20 cellular contexts compared by ENCODE assay signal in the genomic region with DNA sequence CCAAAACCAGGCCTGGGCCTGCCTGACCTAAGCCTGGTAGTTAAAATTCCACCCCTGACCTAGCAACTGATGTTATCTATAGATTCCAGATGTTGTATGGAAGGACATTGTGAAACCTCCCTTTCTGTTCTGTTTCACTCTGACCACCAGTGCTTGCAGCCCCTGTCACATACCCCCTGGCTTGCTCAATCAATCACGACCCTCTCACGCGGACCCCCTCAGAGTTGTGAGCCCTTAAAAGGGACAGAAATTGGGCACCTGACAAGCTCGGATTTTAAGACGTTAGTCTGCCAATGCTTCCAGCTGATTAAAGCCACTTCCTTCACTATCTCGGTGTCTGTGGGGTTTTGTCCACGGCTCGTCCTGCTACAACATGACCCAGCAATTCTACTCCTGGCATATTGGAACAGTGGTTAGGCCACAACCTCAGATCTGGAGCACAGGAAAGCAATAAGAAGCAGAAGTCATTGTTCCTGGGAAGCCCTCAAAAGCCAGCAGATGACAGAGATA. TPM values are rescaled to one million over a fixed set of nuclear protein-coding genes. Genes with fewer than 3 reads are reported as not detected.
"Had no signal": no experiment of that assay in that cellular context is flagged by ENCODE, and none has a peak within 500 bp of the region (broad histone marks: within the 10 kb centered on the region; RNA-seq: fewer than 3 reads in every experiment).

No MANE protein-coding gene starts in this region.

- ATAC-seq: gastrocnemius medialis; heart left ventricle; stimulated activated effector memory CD8-positive, alpha-beta T cell treated with anti-CD3 and anti-CD28 coated beads, Interleukin-12 subunit alpha, Interleukin-12 subunit beta, amount 100 ng/mL, for 72 hours had no signal

- DNase-seq: activated CD4-positive, alpha-beta T cell treated with anti-CD3 and anti-CD28 coated beads for 1 hour; activated CD8-positive, alpha-beta memory T cell treated with anti-CD3 and anti-CD28 coated beads for 24 hours; activated CD8-positive, alpha-beta memory T cell treated with anti-CD3 and anti-CD28 coated beads, Interleukin-2, amount 50 U/mL, for 48 hours; activated effector memory CD4-positive, alpha-beta T cell treated with Interleukin-2 at 50 U/mL for 16 hours; activated naive CD4-positive, alpha-beta T cell treated with anti-CD3 and anti-CD28 coated beads, Interleukin-2, amount 50 U/mL, for 16 hours; activated T-cell treated with anti-CD3 and anti-CD28 coated beads, Interleukin-2, amount 50 U/mL, for 48 hours; gastrocnemius medialis; heart left ventricle; kidney glomerular epithelial cell; left ventricle myocardium inferior; occipital lobe; sigmoid colon; stimulated activated CD4-positive, alpha-beta T cell treated with anti-CD3 and anti-CD28 coated beads, Interleukin-4, amount 100 ng/mL, for 24 hours; testis; upper lobe of left lung; WERI-Rb-1 had no signal

RNA-seq across cellular contexts. Expression of a gene that starts 36.7 kb away (rescaled TPM):
- total RNA-seq: ascending aorta, breast epithelium, gastrocnemius medialis, left ventricle myocardium inferior, mononuclear cell had no signal
